15 cellular contexts compared by ENCODE assay signal in the genomic region with DNA sequence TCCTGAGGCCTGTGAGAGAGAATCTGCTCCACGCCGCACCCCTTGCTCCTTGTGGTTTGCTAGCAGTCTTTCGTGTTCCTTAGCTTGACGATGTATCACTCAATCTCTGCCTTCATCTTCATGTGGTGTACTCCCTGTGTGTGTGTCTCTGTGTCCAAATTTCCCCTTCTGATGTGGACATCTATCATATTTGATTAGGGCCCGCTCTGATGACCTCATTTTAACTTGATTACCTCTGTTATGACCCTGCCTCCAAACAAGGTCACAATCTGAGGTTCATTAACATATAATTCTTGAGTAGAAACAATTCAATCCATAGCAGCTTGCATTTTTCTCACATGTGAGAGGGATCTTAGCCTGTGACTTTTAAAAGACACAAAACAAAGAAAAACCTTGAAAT.
"Had no signal": no experiment of that assay in that cellular context is flagged by ENCODE, and none has a peak within 500 bp of the region (broad histone marks: within the 10 kb centered on the region; RNA-seq: fewer than 3 reads in every experiment).

No MANE protein-coding gene starts in this region.

- ATAC-seq: body of pancreas, esophagus mucosa, left lobe of liver had no signal

- H3K36me3 Mint-ChIP-seq: naive B cell had no signal

- H3K27me3 ChIP-seq: body of pancreas, neutrophil, tibial nerve had no signal

- DNase-seq: activated B cell treated with CpG ODN at 0.5 μM for 24 hours; activated CD8-positive, alpha-beta memory T cell treated with anti-CD3 and anti-CD28 coated beads, Interleukin-2, amount 50 U/mL, for 48 hours; activated naive CD4-positive, alpha-beta T cell; body of pancreas; caudate nucleus; naive B cell; stimulated activated CD4-positive, alpha-beta T cell treated with anti-CD3 and anti-CD28 coated beads, Interleukin-12 subunit alpha, Interleukin-12 subunit beta, amount 100 ng/mL, for 4 hours; stimulated activated naive B cell treated with anti-CD40 and anti-IgM and Interleukin-4, amounts not matched to agents 10 μg/mL and 1 μg/mL and 100 μg/mL, for 72 hours; substantia nigra had no signal

- H3K4me1 ChIP-seq: body of pancreas, parathyroid adenoma, tibial nerve had no signal

- H3K4me3 ChIP-seq: body of pancreas, coronary artery, tibial nerve had no signal

- H3K9me3 ChIP-seq: neutrophil, tibial nerve had no signal

- H3K9ac ChIP-seq: parathyroid adenoma had no signal

- H3K36me3 ChIP-seq: neutrophil, tibial nerve had no signal

- H3K4me3 Mint-ChIP-seq: stimulated activated naive B cell treated with anti-CD40 and anti-IgM and Interleukin-4, amounts not matched to agents 10 μg/mL and 1 μg/mL and 100 μg/mL, for 72 hours had no signal

- H3K27ac ChIP-seq: body of pancreas, coronary artery, neutrophil, parathyroid adenoma, tibial nerve had no signal

- H3K27ac Mint-ChIP-seq: stimulated activated naive B cell treated with anti-CD40 and anti-IgM and Interleukin-4, amounts not matched to agents 10 μg/mL and 1 μg/mL and 100 μg/mL, for 72 hours had no signal

- H3K27me3 Mint-ChIP-seq: activated B cell treated with CpG ODN at 0.5 μM for 24 hours, naive B cell had no signal

- H3K79me2 ChIP-seq: parathyroid adenoma had no signal
